Comparison of ENCODE assay signal across 22 cellular contexts in genomic region chr2:16115881-16116830, GRCh38.
"Had no signal": no experiment of that assay in that cellular context is flagged by ENCODE, and none has a peak within 500 bp of the region (broad histone marks: within the 10 kb centered on the region; RNA-seq: fewer than 3 reads in every experiment).

No MANE protein-coding gene starts in this region.

- ATAC-seq: foreskin keratinocyte; gastroesophageal sphincter; heart right ventricle; lower lobe of right lung; natural killer cell; pancreas; stimulated activated naive B cell treated with anti-CD40 and anti-IgM and Interleukin-4, amounts not matched to agents 10 μg/mL and 1 μg/mL and 100 μg/mL, for 72 hours; upper lobe of right lung had no signal

- H3K27me3 Mint-ChIP-seq: stimulated activated naive B cell treated with anti-CD40 and anti-IgM and Interleukin-4, amounts not matched to agents 10 μg/mL and 1 μg/mL and 100 μg/mL, for 72 hours; stimulated activated naive CD8-positive, alpha-beta T cell treated with anti-CD3 and anti-CD28 coated beads, Interleukin-15, Interleukin-2, amounts not matched to agents 100 ng/mL and 50 ng/mL, for 24 hours had no signal

- H3K4me3 Mint-ChIP-seq: natural killer cell; stimulated activated naive B cell treated with anti-CD40 and anti-IgM and Interleukin-4, amounts not matched to agents 10 μg/mL and 1 μg/mL and 100 μg/mL, for 72 hours; stimulated activated naive CD8-positive, alpha-beta T cell treated with anti-CD3 and anti-CD28 coated beads, Interleukin-15, Interleukin-2, amounts not matched to agents 100 ng/mL and 50 ng/mL, for 24 hours had no signal

- H3K36me3 Mint-ChIP-seq: natural killer cell; stimulated activated naive B cell treated with anti-CD40 and anti-IgM and Interleukin-4, amounts not matched to agents 10 μg/mL and 1 μg/mL and 100 μg/mL, for 72 hours had no signal

- H3K9me3 ChIP-seq: esophagus muscularis mucosa, lower lobe of right lung, neutrophil, pancreas, right lobe of liver, thoracic aorta, tibial nerve, upper lobe of right lung, uterus had no signal

- H3K27ac Mint-ChIP-seq: natural killer cell; stimulated activated naive B cell treated with anti-CD40 and anti-IgM and Interleukin-4, amounts not matched to agents 10 μg/mL and 1 μg/mL and 100 μg/mL, for 72 hours; stimulated activated naive CD8-positive, alpha-beta T cell treated with anti-CD3 and anti-CD28 coated beads, Interleukin-15, Interleukin-2, amounts not matched to agents 100 ng/mL and 50 ng/mL, for 24 hours had no signal

- H3K9me3 Mint-ChIP-seq: natural killer cell; stimulated activated naive B cell treated with anti-CD40 and anti-IgM and Interleukin-4, amounts not matched to agents 10 μg/mL and 1 μg/mL and 100 μg/mL, for 72 hours; stimulated activated naive CD8-positive, alpha-beta T cell treated with anti-CD3 and anti-CD28 coated beads, Interleukin-15, Interleukin-2, amounts not matched to agents 100 ng/mL and 50 ng/mL, for 24 hours had no signal

- H3K36me3 ChIP-seq: esophagus muscularis mucosa, gastroesophageal sphincter, heart right ventricle, lower lobe of right lung, neutrophil, pancreas, right lobe of liver, thoracic aorta, tibial nerve, upper lobe of right lung, uterus had no signal

- DNase-seq: dermis blood vessel endothelial cell; effector memory CD4-positive, alpha-beta T cell; foreskin keratinocyte; heart right ventricle; left ventricle myocardium superior; lower lobe of right lung; natural killer cell; pancreas; right lobe of liver; small intestine; stimulated activated CD4-positive, alpha-beta T cell treated with anti-CD3 and anti-CD28 coated beads, Interleukin-15, amount 100 ng/mL, for 24 hours; stimulated activated CD4-positive, alpha-beta T cell treated with anti-CD3 and anti-CD28 coated beads, Interleukin-2, amount 100 ng/mL, for 48 hours; stimulated activated naive B cell treated with anti-CD40 and anti-IgM and Interleukin-4, amounts not matched to agents 10 μg/mL and 1 μg/mL and 100 μg/mL, for 72 hours; upper lobe of right lung; uterus had no signal

- H3K27ac ChIP-seq: coronary artery, esophagus muscularis mucosa, foreskin keratinocyte, gastroesophageal sphincter, heart right ventricle, lower lobe of right lung, neutrophil, pancreas, thoracic aorta, tibial nerve, upper lobe of right lung, uterus had no signal

- H3K4me3 ChIP-seq: coronary artery, esophagus muscularis mucosa, gastroesophageal sphincter, heart right ventricle, lower lobe of right lung, pancreas, right lobe of liver, thoracic aorta, tibial nerve, upper lobe of right lung, uterus had no signal

- H3K4me1 Mint-ChIP-seq: natural killer cell; stimulated activated naive B cell treated with anti-CD40 and anti-IgM and Interleukin-4, amounts not matched to agents 10 μg/mL and 1 μg/mL and 100 μg/mL, for 72 hours had no signal

- H3K4me1 ChIP-seq: esophagus muscularis mucosa, foreskin keratinocyte, gastroesophageal sphincter, heart right ventricle, lower lobe of right lung, pancreas, tibial nerve, upper lobe of right lung, uterus had no signal

- H3K27me3 ChIP-seq: esophagus muscularis mucosa, foreskin keratinocyte, gastroesophageal sphincter, neutrophil, pancreas, right lobe of liver, tibial nerve, upper lobe of right lung, uterus had no signal
